26 cellular contexts compared by ENCODE assay signal in the genomic region with DNA sequence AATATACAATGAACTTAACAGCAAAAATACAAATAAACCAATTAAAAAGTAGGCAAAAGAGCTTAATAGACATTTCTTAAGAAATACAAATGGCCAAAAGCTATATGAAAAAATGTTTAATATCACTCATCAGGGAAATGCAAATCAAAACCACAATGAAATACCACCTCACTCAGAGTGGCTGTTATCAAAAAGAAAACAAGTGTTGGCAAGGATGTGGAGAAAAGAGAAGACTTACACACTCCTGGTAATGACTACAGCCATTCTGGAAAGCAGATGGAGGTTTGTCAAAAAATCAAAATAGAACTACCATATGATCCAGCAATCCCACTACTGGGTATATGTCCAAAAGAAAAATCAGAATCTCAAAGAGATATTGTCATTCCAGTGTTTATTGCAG.
DNase-seq lines count a peak whose midpoint lies in the region; ATAC-seq and TF ChIP-seq lines count a peak whose summit lies in the region.
"Had no signal": no experiment of that assay in that cellular context is flagged by ENCODE, and none has a peak within 500 bp of the region (broad histone marks: within the 10 kb centered on the region; RNA-seq: fewer than 3 reads in every experiment).

No MANE protein-coding gene starts in this region.

- no peak for TF ChIP-seq RAD21 in SK-N-SH (IDR thresholded peaks at IDR 0.05; ENCODE audit: low read length)

- no peaks in the 10 kb centered on the region for H3K36me3 ChIP-seq in SK-N-SH (replicated peaks in 1 of 2; ENCODE audit: control insufficient read depth in 1 of 2, insufficient read depth in 2 of 2, low read length in 1 of 2)
- H3K36me3 ChIP-seq: SJCRH30 had no signal

- H3K79me2 ChIP-seq in SK-N-SH (ENCODE audit: insufficient read depth) = no peaks in the 10 kb centered on the region

- ATAC-seq in SK-N-SH treated with all-trans-retinoic acid at 6 μM for 48 hours (no peak), HG03108 (IDR thresholded peaks at IDR 0.05; ENCODE audit: unreplicated experiment) (no peak)
- ATAC-seq: GM23338, PC-3, Right ventricle myocardium inferior had no signal

- H3K4me3 ChIP-seq in SK-N-SH (ENCODE audit: low read depth in 2 of 2, low read length in 1 of 2) = no peak overlapping the region
- H3K4me3 ChIP-seq in choroid plexus epithelial cell (ENCODE audit: low read depth, low read length) = no peak overlapping the region
- H3K4me3 ChIP-seq: GM23338, SJCRH30 had no signal

- no peak for TF ChIP-seq CTCF in SK-N-SH (IDR thresholded peaks at IDR 0.05)
- no peak for TF ChIP-seq CTCF in choroid plexus epithelial cell (conservative IDR thresholded peaks at IDR 0.05; ENCODE audit: low read depth, low read length)

- no peaks in the 10 kb centered on the region for H4K20me1 ChIP-seq in SK-N-SH (ENCODE audit: insufficient read depth)

- no peaks in the 10 kb centered on the region for H3K27me3 ChIP-seq in SK-N-SH (ENCODE audit: insufficient read depth)
- H3K27me3 ChIP-seq: SJCRH30 had no signal

- H3K27ac ChIP-seq in SK-N-SH (ENCODE audit: low read depth in 2 of 2, low read length in 1 of 2) = no peak overlapping the region
- H3K27ac ChIP-seq: 22Rv1, C4-2B, KMS-11, SJCRH30 had no signal

- TF ChIP-seq EP300 in SK-N-SH (IDR thresholded peaks at IDR 0.05; ENCODE audit: borderline replicate concordance in 1 of 2, low read depth in 1 of 2, low read length in 1 of 2) = no peak

- no peaks in the 10 kb centered on the region for H3K4me1 ChIP-seq in SK-N-SH (ENCODE audit: control insufficient read depth in 1 of 2, insufficient read depth in 2 of 2, low read depth in 1 of 2, low read length in 1 of 2)
- H3K4me1 ChIP-seq: SJCRH30 had no signal

- no peaks in the 10 kb centered on the region for H3K9me3 ChIP-seq in SK-N-SH
- H3K9me3 ChIP-seq: SJCRH30 had no signal

- CTCF ChIA-PET in SK-N-SH (lab: Yijun Ruan, JAX) = no interaction called here

- no peaks in the 10 kb centered on the region for H3K9me2 ChIP-seq in SK-N-SH

- H2AFZ ChIP-seq in SK-N-SH (ENCODE audit: low read depth) = no peak overlapping the region
- H2AFZ ChIP-seq: GM23338 had no signal

- DNase-seq in SK-N-SH (no peak), choroid plexus epithelial cell (ENCODE audit: low read depth) (peak; percentile 64), kidney glomerular epithelial cell (lab: John Stamatoyannopoulos, UW) (peak; percentile 15), NCI-H2081 treated with DMSO at 0.1 percent for 48 hours (lab: John Stamatoyannopoulos, UW) (no peak), NCI-H1417 (lab: John Stamatoyannopoulos, UW) (no peak)
- DNase-seq: CD8-positive, alpha-beta memory T cell; DMS 273 treated with DMSO at 0.1 percent for 48 hours; DMS79; GF-D8; H9; MM.1S; NCI-H1417 treated with DMSO at 0.1 percent for 48 hours; NCI-H1694 treated with DMSO at 0.1 percent for 48 hours; NCI-H2171 treated with DMSO at 0.1 percent for 48 hours; NCI-H524 treated with DMSO at 0.1 percent for 48 hours; NCI-H774; NK-92 treated with Interleukin-12 subunit alpha and Interleukin-12 subunit beta, amount 100 ng/mL, for 24 hours; PC-3; SJCRH30 had no signal

- no peaks in the 10 kb centered on the region for H3F3A ChIP-seq in SK-N-SH (replicated peaks; ENCODE audit: insufficient read depth)

- no peak overlapping the region for H3K9ac ChIP-seq in SK-N-SH
- H3K9ac ChIP-seq: KMS-11 had no signal

- POLR2A ChIA-PET in SK-N-SH (lab: Yijun Ruan, JAX) = no interaction called here

- no peak overlapping the region for H3K4me2 ChIP-seq in SK-N-SH
- H3K4me2 ChIP-seq: GM23338, KMS-11 had no signal

TF ChIP-seq in SK-N-SH treated with all-trans-retinoic acid at 6 μM for 48 hours, 23 proteins besides CTCF, POLR2A, EP300 and RAD21:
- peak; percentile 46 for TF ChIP-seq ISL1 (CRISPR knock-in tag; IDR thresholded peaks at IDR 0.05)
- TF ChIP-seq ARNTL (CRISPR knock-in tag; IDR thresholded peaks at IDR 0.05; ENCODE audit: borderline replicate concordance, low read depth) = no peak

TF ChIP-seq in SK-N-SH, 30 proteins besides CTCF, POLR2A, EP300 and RAD21:
- TF ChIP-seq POLR2AphosphoS5 (IDR thresholded peaks at IDR 0.05; ENCODE audit: low read depth, low read length) = no peak
- no peak for TF ChIP-seq FOSL2 (IDR thresholded peaks at IDR 0.05; ENCODE audit: borderline replicate concordance, low read depth)
- TF ChIP-seq IRF3 (IDR thresholded peaks at IDR 0.05; ENCODE audit: low read depth, low read length) = no peak
- TF ChIP-seq ELF1 (IDR thresholded peaks at IDR 0.05) = no peak
- TF ChIP-seq MEF2A (IDR thresholded peaks at IDR 0.05; ENCODE audit: borderline replicate concordance, low read depth) = no peak
- TF ChIP-seq GABPA (IDR thresholded peaks at IDR 0.05; ENCODE audit: low read depth) = no peak
- TF ChIP-seq MXI1 (IDR thresholded peaks at IDR 0.05; ENCODE audit: low read depth, low read length) = no peak
- TF ChIP-seq JUND (IDR thresholded peaks at IDR 0.05) = no peak
- TF ChIP-seq GATA2 (CRISPR knock-in tag; IDR thresholded peaks at IDR 0.05) = no peak
- TF ChIP-seq SIN3A (IDR thresholded peaks at IDR 0.05; ENCODE audit: borderline replicate concordance, low read depth, low read length) = no peak
- TF ChIP-seq RCOR1 (IDR thresholded peaks at IDR 0.05; ENCODE audit: low read length) = no peak
- TF ChIP-seq RXRA (IDR thresholded peaks at IDR 0.05; ENCODE audit: borderline replicate concordance, low read depth) = no peak
- TF ChIP-seq FOXJ3 (CRISPR knock-in tag; IDR thresholded peaks at IDR 0.05) = no peak
- TF ChIP-seq USF2 (IDR thresholded peaks at IDR 0.05; ENCODE audit: borderline replicate concordance, low read depth, low read length) = no peak
TF ChIP-seq in SK-N-SH: peak in this region for 0.

Comparison
In these comparisons a context has a peak if more than half of its experiments do, and no peak if none do; other contexts are left out.
1. DNase-seq: peak in choroid plexus epithelial cell (single experiment) and kidney glomerular epithelial cell (single experiment); none in SK-N-SH (single experiment), NCI-H2081 treated with DMSO at 0.1 percent for 48 hours (single experiment) and NCI-H1417 (0 of 3).